In genomic region chr6:43242908-43243648, GRCh38 we compare ENCODE assay signal across 10 cellular contexts. TPM values are rescaled to one million over a fixed set of nuclear protein-coding genes. Genes with fewer than 3 reads are reported as not detected.
A peak's percentile ranks its signal among the peaks of the same experiment; 100 is the strongest.
DNase-seq lines count a peak whose midpoint lies in the region; ATAC-seq lines count a peak whose summit lies in the region.
"Had no signal": no experiment of that assay in that cellular context is flagged by ENCODE, and none has a peak within 500 bp of the region (broad histone marks: within the 10 kb centered on the region; RNA-seq: fewer than 3 reads in every experiment).

TTBK1 (plus strand) TSS chr6:43243481; CDS start chr6:43246661, 3,180 bp downstream.

- no peak within 1 kb of the TSS for H3K27ac Mint-ChIP-seq in activated T-cell treated with anti-CD3 and anti-CD28 coated beads, Interleukin-2, amount 50 U/mL, for 72 hours

- H3K4me1 Mint-ChIP-seq in activated T-cell treated with anti-CD3 and anti-CD28 coated beads, Interleukin-2, amount 50 U/mL, for 72 hours (ENCODE audit: low read depth) = peaks cover 28% of the 10 kb centered on the region

- H3K36me3 ChIP-seq in ectodermal cell (ENCODE audit: control insufficient read depth, insufficient read depth, low read length) = no peaks in the 10 kb centered on the region

- 12 to 13% methylated on average over 45 of the region's 45 CpGs for WGBS in ectodermal cell, 2 experiments

- peak; percentile 41 to 43 for DNase-seq in activated T-cell treated with anti-CD3 and anti-CD28 coated beads, Interleukin-2, amount 50 U/mL, for 72 hours
- DNase-seq in activated T-cell treated with anti-CD3 and anti-CD28 coated beads for 4 hours = no peak
- peak; percentile 30 for DNase-seq in NCI-H345 treated with DMSO at 0.1 percent for 48 hours (lab: John Stamatoyannopoulos, UW; ENCODE audit: unreplicated experiment)
- peak; percentile 56 for DNase-seq in stimulated activated CD8-positive, alpha-beta memory T cell treated with anti-CD3 and anti-CD28 coated beads, Interleukin-4, amount 100 ng/mL, for 48 hours
- no peak for DNase-seq in cardiac septum (ENCODE audit: low spot score)
- DNase-seq: NCI-H187 treated with DMSO at 0.1 percent for 48 hours had no signal

- peaks cover 0 to 1% of the 10 kb centered on the region in 2 donors for H3K36me3 Mint-ChIP-seq in activated T-cell treated with anti-CD3 and anti-CD28 coated beads, Interleukin-2, amount 50 U/mL, for 72 hours (ENCODE audit: insufficient read depth in 2 of 2)

- intact Hi-C loops in cardiac septum (cut with DNase I) = no loop called here

- peak; percentile 5 to 7 for ATAC-seq in activated T-cell treated with anti-CD3 and anti-CD28 coated beads, Interleukin-2, amount 50 U/mL, for 72 hours (replicated peaks in 1 of 2)
- ATAC-seq in GM21529 (IDR thresholded peaks at IDR 0.05; ENCODE audit: unreplicated experiment) = no peak
- ATAC-seq in GM18867 (IDR thresholded peaks at IDR 0.05; ENCODE audit: unreplicated experiment) = no peak
- ATAC-seq: psoas muscle had no signal

- H3K4me3 ChIP-seq in ectodermal cell (ENCODE audit: insufficient read depth, low read depth, low read length) = peak within 1 kb of the TSS; percentile 26
- H3K4me3 ChIP-seq: psoas muscle had no signal

- H3K4me1 ChIP-seq in ectodermal cell (ENCODE audit: control insufficient read depth, insufficient read depth, low read length) = peaks cover 9% of the 10 kb centered on the region
- H3K4me1 ChIP-seq: psoas muscle had no signal

- H3K27me3 Mint-ChIP-seq in activated T-cell treated with anti-CD3 and anti-CD28 coated beads, Interleukin-2, amount 50 U/mL, for 72 hours (ENCODE audit: low read depth) = peaks cover 14% of the 10 kb centered on the region

- H3K27me3 ChIP-seq in ectodermal cell (ENCODE audit: control insufficient read depth, insufficient read depth, low read length, poor library complexity, severe bottlenecking) = peaks cover 76% of the 10 kb centered on the region

- no peak within 1 kb of the TSS for H3K27ac ChIP-seq in ectodermal cell (ENCODE audit: insufficient read depth, low read depth, low read length, poor library complexity, severe bottlenecking)
- H3K27ac ChIP-seq: psoas muscle had no signal

- peaks cover 0 to 4% of the 10 kb centered on the region in 2 donors for H3K9me3 Mint-ChIP-seq in activated T-cell treated with anti-CD3 and anti-CD28 coated beads, Interleukin-2, amount 50 U/mL, for 72 hours

- H3K9me3 ChIP-seq in ectodermal cell (ENCODE audit: control insufficient read depth, low read length) = no peaks in the 10 kb centered on the region
- H3K9me3 ChIP-seq: psoas muscle had no signal

- H3K4me3 Mint-ChIP-seq in activated T-cell treated with anti-CD3 and anti-CD28 coated beads, Interleukin-2, amount 50 U/mL, for 72 hours = no peak within 1 kb of the TSS

RNA-seq across cellular contexts. Expression of gene TTBK1, which starts in this region (rescaled TPM):
- 1 to 10 TPM; 1.1 to 1.2 TPM for total RNA-seq in activated T-cell treated with anti-CD3 and anti-CD28 coated beads, Interleukin-2, amount 50 U/mL, for 72 hours
- 1.5 TPM for polyA plus RNA-seq in ectodermal cell (2013, experiment 1 of 4)
- 2.3 TPM for polyA plus RNA-seq in ectodermal cell (2013, experiment 2 of 4)
- polyA plus RNA-seq in ectodermal cell (2013, experiment 3 of 4) = 1.7 TPM
- polyA plus RNA-seq in ectodermal cell (2013, experiment 4 of 4) = 1.7 TPM
- total RNA-seq in cardiac septum = 0.35 TPM
- total RNA-seq: psoas muscle had no signal

Comparison
In these comparisons a context has a peak if more than half of its experiments do, and no peak if none do; other contexts are left out.
1. DNase-seq: peak in activated T-cell treated with anti-CD3 and anti-CD28 coated beads, Interleukin-2, amount 50 U/mL, for 72 hours (2 of 2), NCI-H345 treated with DMSO at 0.1 percent for 48 hours (single experiment) and stimulated activated CD8-positive, alpha-beta memory T cell treated with anti-CD3 and anti-CD28 coated beads, Interleukin-4, amount 100 ng/mL, for 48 hours (single experiment); none in activated T-cell treated with anti-CD3 and anti-CD28 coated beads for 4 hours (single experiment) and cardiac septum (single experiment).
2. ATAC-seq: peak in activated T-cell treated with anti-CD3 and anti-CD28 coated beads, Interleukin-2, amount 50 U/mL, for 72 hours (2 of 2); none in GM21529 (single experiment) and GM18867 (single experiment).